11 cellular contexts compared by ENCODE assay signal in genomic region chr5:106269252-106269843, GRCh38.
DNase-seq lines count a peak whose midpoint lies in the region; ATAC-seq and TF ChIP-seq lines count a peak whose summit lies in the region.
"Had no signal": no experiment of that assay in that cellular context is flagged by ENCODE, and none has a peak within 500 bp of the region (broad histone marks: within the 10 kb centered on the region; RNA-seq: fewer than 3 reads in every experiment).

No MANE protein-coding gene starts in this region.

- DNase-seq in left cardiac atrium (no peak), Right ventricle myocardium inferior (ENCODE audit: missing footprints) (no peak), RWPE1 (ENCODE audit: low spot score) (peak; percentile 14), foreskin fibroblast (peak; percentile 25 to 69), MV-4-11 (lab: John Stamatoyannopoulos, UW) (no peak), SHP77 treated with DMSO at 0.1 percent for 48 hours (lab: John Stamatoyannopoulos, UW) (no peak)
- DNase-seq: caudate nucleus had no signal

- ATAC-seq in left cardiac atrium (peak; percentile 33 to 47), Right ventricle myocardium inferior (no peak), HG02938 (IDR thresholded peaks at IDR 0.05; ENCODE audit: unreplicated experiment) (no peak), GM21526 (IDR thresholded peaks at IDR 0.05; ENCODE audit: low FRiP score, unreplicated experiment) (no peak)

- no peak overlapping the region for H3K27ac ChIP-seq in RWPE1
- H3K27ac ChIP-seq: prostate gland, SJCRH30 had no signal

- POLR2A ChIA-PET in RWPE1 (lab: Yijun Ruan, JAX; ENCODE audit: low non-redundant PET): no interaction called here

- CTCF ChIA-PET in RWPE1 (lab: Yijun Ruan, JAX): interaction anchor here (0.5 to 1.1 kb wide), 9 partner anchors 10 to 1407 kb away, joined by 3 to 7 read pairs (median 3); no protein-coding TSS in a partner anchor

- H3K4me3 ChIP-seq in foreskin fibroblast (ENCODE audit: low read depth in 1 of 2, low read length in 2 of 2): no peak overlapping the region
- H3K4me3 ChIP-seq: prostate gland, SJCRH30 had no signal

- peak; percentile 68 for TF ChIP-seq CTCF in RWPE1 (conservative IDR thresholded peaks at IDR 0.05; ENCODE audit: low read depth)
- peak; percentile 67 for TF ChIP-seq CTCF in foreskin fibroblast (IDR thresholded peaks at IDR 0.05; ENCODE audit: low read depth, low read length)

- intact Hi-C loops in left cardiac atrium (cut with DNase I) (no loop called here), Right ventricle myocardium inferior (cut with DNase I) (no loop called here)

Comparison
In these comparisons a context has a peak if more than half of its experiments do, and no peak if none do; other contexts are left out.
1. ATAC-seq: peak in left cardiac atrium (2 of 2); none in Right ventricle myocardium inferior (single experiment), HG02938 (single experiment) and GM21526 (single experiment).
2. DNase-seq: peak in RWPE1 (single experiment) and foreskin fibroblast (2 of 2); none in left cardiac atrium (single experiment), Right ventricle myocardium inferior (single experiment), MV-4-11 (single experiment) and SHP77 treated with DMSO at 0.1 percent for 48 hours (single experiment).